In the genomic region with DNA sequence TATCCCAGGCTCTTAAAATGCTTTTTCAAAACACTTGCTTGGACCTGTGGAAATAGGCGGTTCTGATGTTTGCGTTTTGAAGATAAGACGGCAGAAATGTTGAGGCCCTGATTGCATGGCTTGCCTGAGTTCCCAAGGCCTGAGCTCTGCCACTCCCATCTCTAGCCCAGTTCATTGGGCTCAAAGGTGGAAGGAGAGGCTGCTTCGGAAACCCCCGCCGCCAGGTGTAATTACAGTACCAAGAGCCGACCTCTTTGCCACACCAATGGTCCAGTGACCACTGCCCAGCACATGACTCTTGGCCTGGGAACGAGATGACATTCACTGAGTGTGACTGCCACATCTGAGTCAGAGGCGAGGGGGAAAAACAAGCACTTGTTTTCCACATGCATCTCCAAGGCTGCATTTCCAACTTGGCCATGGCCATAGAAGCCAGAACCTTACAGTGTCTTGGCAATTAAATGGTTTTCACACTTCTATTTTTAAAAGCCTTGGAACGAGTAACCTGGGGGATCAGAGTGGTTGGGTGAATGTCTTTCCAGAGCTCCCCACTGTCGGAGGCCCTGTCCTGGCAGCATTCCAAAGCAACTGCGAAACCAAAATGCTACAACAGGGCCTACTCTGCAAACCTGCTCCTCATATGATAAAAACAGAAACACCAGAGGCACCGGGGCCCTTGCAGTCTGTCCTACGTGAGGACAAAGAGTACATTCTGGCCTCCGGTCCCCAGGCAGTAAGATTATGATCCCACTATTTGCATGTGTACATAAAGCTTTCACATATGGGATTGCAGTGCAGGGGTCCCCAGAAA, we compare ENCODE assay signal across 1 cellular context.
A peak's percentile ranks its signal among the peaks of the same experiment; 100 is the strongest.
TF ChIP-seq lines count a peak whose summit lies in the region.

No MANE protein-coding gene starts in this region.

TF ChIP-seq in HepG2, 621 proteins besides CTCF, POLR2A, EP300 and RAD21 (continued from another document and continues in another):
- TF ChIP-seq, protein P1, sequence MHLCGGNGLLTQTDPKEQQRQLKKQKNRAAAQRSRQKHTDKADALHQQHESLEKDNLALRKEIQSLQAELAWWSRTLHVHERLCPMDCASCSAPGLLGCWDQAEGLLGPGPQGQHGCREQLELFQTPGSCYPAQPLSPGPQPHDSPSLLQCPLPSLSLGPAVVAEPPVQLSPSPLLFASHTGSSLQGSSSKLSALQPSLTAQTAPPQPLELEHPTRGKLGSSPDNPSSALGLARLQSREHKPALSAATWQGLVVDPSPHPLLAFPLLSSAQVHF (CRISPR knock-in tag; IDR thresholded peaks at IDR 0.05): no peak
- TF ChIP-seq SIN3A (IDR thresholded peaks at IDR 0.05; ENCODE audit: borderline replicate concordance, low read depth, low read length) (no peak), ZNF615 (CRISPR knock-in tag; IDR thresholded peaks at IDR 0.05; ENCODE audit: borderline replicate concordance) (no peak), PHF8 (CRISPR knock-in tag; IDR thresholded peaks at IDR 0.05) (peak; percentile 18; the same call in 1 of the 2 replicates), CCDC6 (CRISPR knock-in tag; IDR thresholded peaks at IDR 0.05) (no peak), PAX8 (CRISPR knock-in tag; IDR thresholded peaks at IDR 0.05; ENCODE audit: borderline replicate concordance) (no peak), MAFK (conservative IDR thresholded peaks at IDR 0.05 in 1 of 2, IDR thresholded peaks at IDR 0.05 in 1 of 2; ENCODE audit: low read length in 2 of 2) (no peak), ZNF24 (IDR thresholded peaks at IDR 0.05) (no peak), MXI1 (IDR thresholded peaks at IDR 0.05; ENCODE audit: borderline replicate concordance, low read depth, low read length) (no peak), KAT8 (CRISPR knock-in tag; IDR thresholded peaks at IDR 0.05) (no peak), ZNF792 (CRISPR knock-in tag; IDR thresholded peaks at IDR 0.05) (no peak), ZNF562 (CRISPR knock-in tag; IDR thresholded peaks at IDR 0.05; ENCODE audit: borderline replicate concordance) (no peak), ZEB1 (IDR thresholded peaks at IDR 0.05; ENCODE audit: insufficient replicate concordance, low read depth) (peak; percentile 33), MTA1 (CRISPR knock-in tag; IDR thresholded peaks at IDR 0.05; ENCODE audit: borderline replicate concordance) (0 out of 2 replicates have a peak, but pooled peaks have one; percentile 31), CC2D1A (CRISPR knock-in tag; IDR thresholded peaks at IDR 0.05) (no peak), ZFP90 (CRISPR knock-in tag; IDR thresholded peaks at IDR 0.05; ENCODE audit: borderline replicate concordance) (0 out of 2 replicates have a peak, but pooled peaks have one; percentile 44), TBX3 (IDR thresholded peaks at IDR 0.05; ENCODE audit: borderline replicate concordance) (no peak), SALL2 (CRISPR knock-in tag; IDR thresholded peaks at IDR 0.05) (no peak), ZSCAN12 (CRISPR knock-in tag; IDR thresholded peaks at IDR 0.05) (no peak), KLF6 (CRISPR knock-in tag; IDR thresholded peaks at IDR 0.05) (no peak)
- TF ChIP-seq, protein P2, sequence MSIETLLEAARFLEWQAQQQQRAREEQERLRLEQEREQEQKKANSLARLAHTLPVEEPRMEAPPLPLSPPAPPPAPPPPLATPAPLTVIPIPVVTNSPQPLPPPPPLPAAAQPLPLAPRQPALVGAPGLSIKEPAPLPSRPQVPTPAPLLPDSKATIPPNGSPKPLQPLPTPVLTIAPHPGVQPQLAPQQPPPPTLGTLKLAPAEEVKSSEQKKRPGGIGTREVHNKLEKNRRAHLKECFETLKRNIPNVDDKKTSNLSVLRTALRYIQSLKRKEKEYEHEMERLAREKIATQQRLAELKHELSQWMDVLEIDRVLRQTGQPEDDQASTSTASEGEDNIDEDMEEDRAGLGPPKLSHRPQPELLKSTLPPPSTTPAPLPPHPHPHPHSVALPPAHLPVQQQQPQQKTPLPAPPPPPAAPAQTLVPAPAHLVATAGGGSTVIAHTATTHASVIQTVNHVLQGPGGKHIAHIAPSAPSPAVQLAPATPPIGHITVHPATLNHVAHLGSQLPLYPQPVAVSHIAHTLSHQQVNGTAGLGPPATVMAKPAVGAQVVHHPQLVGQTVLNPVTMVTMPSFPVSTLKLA (IDR thresholded peaks at IDR 0.05): no peak
- TF ChIP-seq, protein P3, sequence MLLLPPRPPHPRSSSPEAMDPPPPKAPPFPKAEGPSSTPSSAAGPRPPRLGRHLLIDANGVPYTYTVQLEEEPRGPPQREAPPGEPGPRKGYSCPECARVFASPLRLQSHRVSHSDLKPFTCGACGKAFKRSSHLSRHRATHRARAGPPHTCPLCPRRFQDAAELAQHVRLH (CRISPR knock-in tag; IDR thresholded peaks at IDR 0.05; ENCODE audit: borderline replicate concordance, low read depth): no peak
- TF ChIP-seq, protein P4, sequence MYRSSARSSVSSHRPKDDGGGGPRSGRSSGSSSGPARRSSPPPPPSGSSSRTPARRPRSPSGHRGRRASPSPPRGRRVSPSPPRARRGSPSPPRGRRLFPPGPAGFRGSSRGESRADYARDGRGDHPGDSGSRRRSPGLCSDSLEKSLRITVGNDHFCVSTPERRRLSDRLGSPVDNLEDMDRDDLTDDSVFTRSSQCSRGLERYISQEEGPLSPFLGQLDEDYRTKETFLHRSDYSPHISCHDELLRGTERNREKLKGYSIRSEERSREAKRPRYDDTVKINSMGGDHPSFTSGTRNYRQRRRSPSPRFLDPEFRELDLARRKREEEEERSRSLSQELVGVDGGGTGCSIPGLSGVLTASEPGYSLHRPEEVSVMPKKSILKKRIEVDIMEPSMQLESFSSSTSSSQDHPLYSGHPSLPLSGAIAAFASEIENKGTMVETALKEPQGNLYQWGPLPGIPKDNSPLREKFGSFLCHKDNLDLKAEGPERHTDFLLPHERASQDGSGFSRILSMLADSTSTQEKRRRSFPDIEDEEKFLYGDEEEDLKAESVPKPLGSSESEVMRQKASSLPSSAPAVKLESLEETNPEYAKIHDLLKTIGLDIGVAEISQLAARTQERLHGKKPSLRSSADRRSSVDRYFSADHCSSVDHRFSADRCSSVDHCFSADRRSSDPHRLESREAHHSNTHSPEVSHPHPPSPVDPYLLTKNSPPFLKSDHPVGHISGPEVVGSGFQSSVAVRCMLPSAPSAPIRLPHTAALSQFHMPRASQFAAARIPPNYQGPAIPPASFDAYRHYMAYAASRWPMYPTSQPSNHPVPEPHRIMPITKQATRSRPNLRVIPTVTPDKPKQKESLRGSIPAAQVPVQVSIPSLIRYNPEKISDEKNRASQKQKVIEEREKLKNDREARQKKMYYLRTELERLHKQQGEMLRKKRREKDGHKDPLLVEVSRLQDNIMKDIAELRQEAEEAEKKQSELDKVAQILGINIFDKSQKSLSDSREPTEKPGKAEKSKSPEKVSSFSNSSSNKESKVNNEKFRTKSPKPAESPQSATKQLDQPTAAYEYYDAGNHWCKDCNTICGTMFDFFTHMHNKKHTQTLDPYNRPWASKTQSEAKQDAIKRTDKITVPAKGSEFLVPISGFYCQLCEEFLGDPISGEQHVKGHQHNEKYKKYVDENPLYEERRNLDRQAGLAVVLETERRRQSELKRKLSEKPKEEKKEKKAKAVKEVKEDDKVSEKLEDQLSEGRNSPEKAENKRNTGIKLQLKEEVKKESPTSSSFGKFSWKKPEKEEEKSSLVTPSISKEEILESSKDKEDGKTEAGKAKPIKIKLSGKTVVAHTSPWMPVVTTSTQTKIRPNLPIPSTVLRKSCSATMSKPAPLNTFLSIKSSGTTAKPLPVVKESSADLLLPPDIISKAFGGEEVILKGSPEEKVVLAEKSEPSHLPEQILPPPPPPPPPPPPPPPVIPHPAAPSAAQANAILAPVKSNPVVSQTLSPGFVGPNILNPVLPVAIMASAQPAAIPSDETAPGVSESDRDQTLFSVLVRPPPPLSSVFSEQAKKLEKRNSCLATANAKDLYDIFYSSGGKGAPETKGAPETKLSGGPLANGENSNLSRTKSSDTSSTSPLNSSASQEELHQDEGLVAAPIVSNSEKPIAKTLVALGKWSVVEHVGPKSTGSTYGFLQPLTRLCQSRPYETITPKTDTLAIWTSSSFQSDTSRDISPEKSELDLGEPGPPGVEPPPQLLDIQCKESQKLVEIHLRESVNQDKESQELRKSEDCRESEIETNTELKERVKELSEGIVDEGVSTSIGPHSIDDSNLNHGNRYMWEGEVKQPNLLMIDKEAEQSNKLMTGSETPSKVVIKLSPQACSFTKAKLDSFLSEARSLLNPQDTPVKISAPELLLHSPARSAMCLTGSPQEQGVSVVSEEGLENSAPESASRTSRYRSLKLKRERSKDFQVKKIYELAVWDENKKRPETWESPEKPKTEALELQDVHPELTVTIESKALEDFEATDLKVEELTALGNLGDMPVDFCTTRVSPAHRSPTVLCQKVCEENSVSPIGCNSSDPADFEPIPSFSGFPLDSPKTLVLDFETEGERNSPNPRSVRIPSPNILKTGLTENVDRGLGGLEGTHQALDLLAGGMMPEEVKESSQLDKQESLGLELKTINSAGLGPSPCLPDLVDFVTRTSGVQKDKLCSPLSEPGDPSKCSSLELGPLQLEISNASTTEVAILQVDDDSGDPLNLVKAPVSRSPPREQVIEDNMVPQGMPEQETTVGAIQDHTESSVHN (CRISPR knock-in tag; IDR thresholded peaks at IDR 0.05): no peak
- TF ChIP-seq, protein P5, sequence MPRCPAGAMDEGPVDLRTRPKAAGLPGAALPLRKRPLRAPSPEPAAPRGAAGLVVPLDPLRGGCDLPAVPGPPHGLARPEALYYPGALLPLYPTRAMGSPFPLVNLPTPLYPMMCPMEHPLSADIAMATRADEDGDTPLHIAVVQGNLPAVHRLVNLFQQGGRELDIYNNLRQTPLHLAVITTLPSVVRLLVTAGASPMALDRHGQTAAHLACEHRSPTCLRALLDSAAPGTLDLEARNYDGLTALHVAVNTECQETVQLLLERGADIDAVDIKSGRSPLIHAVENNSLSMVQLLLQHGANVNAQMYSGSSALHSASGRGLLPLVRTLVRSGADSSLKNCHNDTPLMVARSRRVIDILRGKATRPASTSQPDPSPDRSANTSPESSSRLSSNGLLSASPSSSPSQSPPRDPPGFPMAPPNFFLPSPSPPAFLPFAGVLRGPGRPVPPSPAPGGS (CRISPR knock-in tag; IDR thresholded peaks at IDR 0.05): no peak
- TF ChIP-seq, protein P6, sequence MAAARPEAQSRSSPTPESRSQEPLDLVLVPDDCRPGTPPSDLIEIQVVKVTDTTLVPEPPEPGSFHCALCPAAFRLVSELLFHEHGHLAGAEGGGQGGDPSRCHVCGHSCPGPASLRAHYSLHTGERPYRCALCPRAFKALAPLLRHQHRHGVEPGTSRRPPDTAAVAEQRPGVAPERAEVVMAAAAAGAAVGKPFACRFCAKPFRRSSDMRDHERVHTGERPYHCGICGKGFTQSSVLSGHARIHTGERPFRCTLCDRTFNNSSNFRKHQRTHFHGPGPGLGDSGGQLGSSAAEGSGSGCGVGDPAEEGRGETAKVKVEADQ (CRISPR knock-in tag; IDR thresholded peaks at IDR 0.05; ENCODE audit: borderline replicate concordance): no peak
- TF ChIP-seq, protein P7, sequence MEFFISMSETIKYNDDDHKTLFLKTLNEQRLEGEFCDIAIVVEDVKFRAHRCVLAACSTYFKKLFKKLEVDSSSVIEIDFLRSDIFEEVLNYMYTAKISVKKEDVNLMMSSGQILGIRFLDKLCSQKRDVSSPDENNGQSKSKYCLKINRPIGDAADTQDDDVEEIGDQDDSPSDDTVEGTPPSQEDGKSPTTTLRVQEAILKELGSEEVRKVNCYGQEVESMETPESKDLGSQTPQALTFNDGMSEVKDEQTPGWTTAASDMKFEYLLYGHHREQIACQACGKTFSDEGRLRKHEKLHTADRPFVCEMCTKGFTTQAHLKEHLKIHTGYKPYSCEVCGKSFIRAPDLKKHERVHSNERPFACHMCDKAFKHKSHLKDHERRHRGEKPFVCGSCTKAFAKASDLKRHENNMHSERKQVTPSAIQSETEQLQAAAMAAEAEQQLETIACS (CRISPR knock-in tag; IDR thresholded peaks at IDR 0.05): no peak
- TF ChIP-seq, protein P8, sequence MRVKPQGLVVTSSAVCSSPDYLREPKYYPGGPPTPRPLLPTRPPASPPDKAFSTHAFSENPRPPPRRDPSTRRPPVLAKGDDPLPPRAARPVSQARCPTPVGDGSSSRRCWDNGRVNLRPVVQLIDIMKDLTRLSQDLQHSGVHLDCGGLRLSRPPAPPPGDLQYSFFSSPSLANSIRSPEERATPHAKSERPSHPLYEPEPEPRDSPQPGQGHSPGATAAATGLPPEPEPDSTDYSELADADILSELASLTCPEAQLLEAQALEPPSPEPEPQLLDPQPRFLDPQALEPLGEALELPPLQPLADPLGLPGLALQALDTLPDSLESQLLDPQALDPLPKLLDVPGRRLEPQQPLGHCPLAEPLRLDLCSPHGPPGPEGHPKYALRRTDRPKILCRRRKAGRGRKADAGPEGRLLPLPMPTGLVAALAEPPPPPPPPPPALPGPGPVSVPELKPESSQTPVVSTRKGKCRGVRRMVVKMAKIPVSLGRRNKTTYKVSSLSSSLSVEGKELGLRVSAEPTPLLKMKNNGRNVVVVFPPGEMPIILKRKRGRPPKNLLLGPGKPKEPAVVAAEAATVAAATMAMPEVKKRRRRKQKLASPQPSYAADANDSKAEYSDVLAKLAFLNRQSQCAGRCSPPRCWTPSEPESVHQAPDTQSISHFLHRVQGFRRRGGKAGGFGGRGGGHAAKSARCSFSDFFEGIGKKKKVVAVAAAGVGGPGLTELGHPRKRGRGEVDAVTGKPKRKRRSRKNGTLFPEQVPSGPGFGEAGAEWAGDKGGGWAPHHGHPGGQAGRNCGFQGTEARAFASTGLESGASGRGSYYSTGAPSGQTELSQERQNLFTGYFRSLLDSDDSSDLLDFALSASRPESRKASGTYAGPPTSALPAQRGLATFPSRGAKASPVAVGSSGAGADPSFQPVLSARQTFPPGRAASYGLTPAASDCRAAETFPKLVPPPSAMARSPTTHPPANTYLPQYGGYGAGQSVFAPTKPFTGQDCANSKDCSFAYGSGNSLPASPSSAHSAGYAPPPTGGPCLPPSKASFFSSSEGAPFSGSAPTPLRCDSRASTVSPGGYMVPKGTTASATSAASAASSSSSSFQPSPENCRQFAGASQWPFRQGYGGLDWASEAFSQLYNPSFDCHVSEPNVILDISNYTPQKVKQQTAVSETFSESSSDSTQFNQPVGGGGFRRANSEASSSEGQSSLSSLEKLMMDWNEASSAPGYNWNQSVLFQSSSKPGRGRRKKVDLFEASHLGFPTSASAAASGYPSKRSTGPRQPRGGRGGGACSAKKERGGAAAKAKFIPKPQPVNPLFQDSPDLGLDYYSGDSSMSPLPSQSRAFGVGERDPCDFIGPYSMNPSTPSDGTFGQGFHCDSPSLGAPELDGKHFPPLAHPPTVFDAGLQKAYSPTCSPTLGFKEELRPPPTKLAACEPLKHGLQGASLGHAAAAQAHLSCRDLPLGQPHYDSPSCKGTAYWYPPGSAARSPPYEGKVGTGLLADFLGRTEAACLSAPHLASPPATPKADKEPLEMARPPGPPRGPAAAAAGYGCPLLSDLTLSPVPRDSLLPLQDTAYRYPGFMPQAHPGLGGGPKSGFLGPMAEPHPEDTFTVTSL (CRISPR knock-in tag; IDR thresholded peaks at IDR 0.05; ENCODE audit: borderline replicate concordance): no peak
- TF ChIP-seq, protein P9, sequence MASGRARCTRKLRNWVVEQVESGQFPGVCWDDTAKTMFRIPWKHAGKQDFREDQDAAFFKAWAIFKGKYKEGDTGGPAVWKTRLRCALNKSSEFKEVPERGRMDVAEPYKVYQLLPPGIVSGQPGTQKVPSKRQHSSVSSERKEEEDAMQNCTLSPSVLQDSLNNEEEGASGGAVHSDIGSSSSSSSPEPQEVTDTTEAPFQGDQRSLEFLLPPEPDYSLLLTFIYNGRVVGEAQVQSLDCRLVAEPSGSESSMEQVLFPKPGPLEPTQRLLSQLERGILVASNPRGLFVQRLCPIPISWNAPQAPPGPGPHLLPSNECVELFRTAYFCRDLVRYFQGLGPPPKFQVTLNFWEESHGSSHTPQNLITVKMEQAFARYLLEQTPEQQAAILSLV (CRISPR knock-in tag; IDR thresholded peaks at IDR 0.05; ENCODE audit: borderline replicate concordance): no peak
